Comparison of ENCODE assay signal across 25 cellular contexts in genomic region chr5:171712616-171713015, GRCh38.
DNase-seq lines count a peak whose midpoint lies in the region; ATAC-seq and TF ChIP-seq lines count a peak whose summit lies in the region.
"Had no signal": no experiment of that assay in that cellular context is flagged by ENCODE, and none has a peak within 500 bp of the region (broad histone marks: within the 10 kb centered on the region; RNA-seq: fewer than 3 reads in every experiment).

No MANE protein-coding gene starts in this region.

- H3K27ac ChIP-seq in esophagus muscularis mucosa (replicated peaks in 1 of 4) (no peak overlapping the region), lung (ENCODE audit: low read depth in 1 of 2, low read length in 1 of 2) (peak overlapping the region in 1 of 2 donors; percentile 26)
- no peak overlapping the region for H3K27ac ChIP-seq in CD8-positive, alpha-beta memory T cell (ENCODE audit: low read depth, low read length)
- H3K27ac ChIP-seq: GM23248, SJSA1 had no signal

- CTCF ChIA-PET in CD8-positive, alpha-beta memory T cell (lab: Charles Lee), result no interaction called here

- no peaks in the 10 kb centered on the region for H3K9me3 Mint-ChIP-seq in activated CD4-positive, alpha-beta T cell treated with anti-CD3 and anti-CD28 coated beads, Interleukin-2, amount 10 ng/mL, durations not matched to agents 24 days and 14 days
- no peaks in the 10 kb centered on the region for H3K9me3 Mint-ChIP-seq in type B pancreatic cell
- H3K9me3 Mint-ChIP-seq in CD8-positive, alpha-beta memory T cell, result peaks cover 0 to 2% (median 0%) of the 10 kb centered on the region in 5 donors

- H3K4me1 Mint-ChIP-seq in activated CD4-positive, alpha-beta T cell treated with anti-CD3 and anti-CD28 coated beads, Interleukin-2, amount 10 ng/mL, durations not matched to agents 24 days and 14 days, result no peaks in the 10 kb centered on the region
- H3K4me1 Mint-ChIP-seq in type B pancreatic cell (ENCODE audit: unreplicated experiment), result no peaks in the 10 kb centered on the region
- H3K4me1 Mint-ChIP-seq in CD8-positive, alpha-beta memory T cell, result no peaks in the 10 kb centered on the region

- H3K27ac Mint-ChIP-seq in activated CD4-positive, alpha-beta T cell treated with anti-CD3 and anti-CD28 coated beads, Interleukin-2, amount 10 ng/mL, durations not matched to agents 24 days and 14 days, result no peak overlapping the region
- no peak overlapping the region for H3K27ac Mint-ChIP-seq in type B pancreatic cell
- H3K27ac Mint-ChIP-seq in CD8-positive, alpha-beta memory T cell, result no peak overlapping the region
- H3K27ac Mint-ChIP-seq: CD14-positive monocyte had no signal

- no peak for ATAC-seq in lung (ENCODE audit: insufficient read depth, low FRiP score)
- no peak for ATAC-seq in stimulated activated naive CD8-positive, alpha-beta T cell treated with anti-CD3 and anti-CD28 coated beads, Interleukin-15, Interleukin-2, amounts not matched to agents 100 U/mL and 50 U/mL, for 24 hours
- ATAC-seq: HepG2 had no signal

- no peak for TF ChIP-seq POLR2A in esophagus muscularis mucosa (IDR thresholded peaks at IDR 0.05; ENCODE audit: low read depth)

- H3K9me3 ChIP-seq in esophagus muscularis mucosa (peaks cover 0 to 8% (median 0%) of the 10 kb centered on the region in 4 donors), lung (ENCODE audit: control insufficient read depth in 2 of 2, insufficient read depth in 1 of 2, low read length in 1 of 2) (peaks cover 0 to 3% of the 10 kb centered on the region in 2 donors)
- H3K9me3 ChIP-seq in CD8-positive, alpha-beta memory T cell (ENCODE audit: low read length), result no peaks in the 10 kb centered on the region
- H3K9me3 ChIP-seq: BE2C, SJSA1 had no signal

- H3K4me3 ChIP-seq in esophagus muscularis mucosa, result no peak overlapping the region
- H3K4me3 ChIP-seq in lung, result no peak overlapping the region
- no peak overlapping the region for H3K4me3 ChIP-seq in CD8-positive, alpha-beta memory T cell (ENCODE audit: low read length)
- H3K4me3 ChIP-seq: GM23248, SJSA1 had no signal

- TF ChIP-seq CTCF in esophagus muscularis mucosa (IDR thresholded peaks at IDR 0.05), result no peak
- TF ChIP-seq CTCF in lung (IDR thresholded peaks at IDR 0.05; ENCODE audit: control extremely low read depth, extremely low read depth), result no peak
- TF ChIP-seq CTCF in type B pancreatic cell (conservative IDR thresholded peaks at IDR 0.05), result no peak

- intact Hi-C loops in activated CD4-positive, alpha-beta T cell treated with anti-CD3 and anti-CD28 coated beads, Interleukin-2, amount 10 ng/mL, durations not matched to agents 24 days and 14 days (cut with micrococcal nuclease), result no loop called here
- intact Hi-C loops in esophagus muscularis mucosa (cut with DNase I), result no loop called here

- H3K27me3 ChIP-seq in esophagus muscularis mucosa, result no peaks in the 10 kb centered on the region
- no peaks in the 10 kb centered on the region for H3K27me3 ChIP-seq in lung (ENCODE audit: control insufficient read depth, insufficient read depth)
- no peaks in the 10 kb centered on the region for H3K27me3 ChIP-seq in CD8-positive, alpha-beta memory T cell (ENCODE audit: insufficient read depth, low read length, poor library complexity, severe bottlenecking)

- POLR2A ChIA-PET in CD8-positive, alpha-beta memory T cell (lab: Charles Lee), result no interaction called here

- 45% methylated on average over 4 of the region's 4 CpGs for WGBS in esophagus muscularis mucosa
- 32 to 36% methylated on average over 4 of the region's 4 CpGs for WGBS in lung, 2 donors

- peak; percentile 9 for DNase-seq in activated CD4-positive, alpha-beta T cell treated with anti-CD3 and anti-CD28 coated beads, Interleukin-2, amount 10 ng/mL, durations not matched to agents 24 days and 14 days
- DNase-seq in activated CD4-positive, alpha-beta T cell treated with anti-CD3 and anti-CD28 coated beads for 48 hours, result no peak
- DNase-seq in esophagus muscularis mucosa (ENCODE audit: extremely low spot score) (peak; percentile 68), lung (ENCODE audit: low spot score) (peak; percentile 28), type B pancreatic cell (ENCODE audit: extremely low spot score, unreplicated experiment) (peak; percentile 11), GM19240 (ENCODE audit: insufficient read length, low spot score) (no peak)
- no peak for DNase-seq in CD8-positive, alpha-beta memory T cell
- DNase-seq in stimulated activated naive CD8-positive, alpha-beta T cell treated with anti-CD3 and anti-CD28 coated beads, Interleukin-15, Interleukin-2, amounts not matched to agents 100 U/mL and 50 U/mL, for 24 hours, result no peak
- DNase-seq: 8988T, ACHN, BE2C, DMS153, DND-41, GM23248, H7, Karpas-422, NCI-H1092, NCI-H1417 treated with DMSO at 0.1 percent for 48 hours, NCI-H1694 treated with DMSO at 0.1 percent for 48 hours, NCI-H2081, NCI-H226, NCI-H510A treated with DMSO at 0.1 percent for 48 hours had no signal

- H3K36me3 ChIP-seq in esophagus muscularis mucosa (no peaks in the 10 kb centered on the region), lung (ENCODE audit: control insufficient read depth in 2 of 2, insufficient read depth in 2 of 2, low read length in 2 of 2) (no peaks in the 10 kb centered on the region)
- no peaks in the 10 kb centered on the region for H3K36me3 ChIP-seq in CD8-positive, alpha-beta memory T cell (ENCODE audit: insufficient read depth, low read length)
- H3K36me3 ChIP-seq: BE2C, SJSA1 had no signal

- no peak for TF ChIP-seq EP300 in esophagus muscularis mucosa (IDR thresholded peaks at IDR 0.05)

- peaks cover 0 to 6% (median 0%) of the 10 kb centered on the region in 4 donors for H3K4me1 ChIP-seq in esophagus muscularis mucosa
- peaks cover 0 to 3% of the 10 kb centered on the region in 2 donors for H3K4me1 ChIP-seq in lung (ENCODE audit: control insufficient read depth in 2 of 2, insufficient read depth in 2 of 2, low read length in 2 of 2)
- no peaks in the 10 kb centered on the region for H3K4me1 ChIP-seq in CD8-positive, alpha-beta memory T cell (ENCODE audit: insufficient read depth, low read length)
- H3K4me1 ChIP-seq: BE2C, SJSA1 had no signal

- H3K4me3 Mint-ChIP-seq in activated CD4-positive, alpha-beta T cell treated with anti-CD3 and anti-CD28 coated beads, Interleukin-2, amount 10 ng/mL, durations not matched to agents 24 days and 14 days, result no peak overlapping the region
- no peak overlapping the region for H3K4me3 Mint-ChIP-seq in type B pancreatic cell
- H3K4me3 Mint-ChIP-seq in CD8-positive, alpha-beta memory T cell, result no peak overlapping the region
- H3K4me3 Mint-ChIP-seq: CD14-positive monocyte had no signal

- H3K36me3 Mint-ChIP-seq in activated CD4-positive, alpha-beta T cell treated with anti-CD3 and anti-CD28 coated beads, Interleukin-2, amount 10 ng/mL, durations not matched to agents 24 days and 14 days (ENCODE audit: low read depth), result no peaks in the 10 kb centered on the region
- H3K36me3 Mint-ChIP-seq in type B pancreatic cell, result no peaks in the 10 kb centered on the region
- no peaks in the 10 kb centered on the region for H3K36me3 Mint-ChIP-seq in CD8-positive, alpha-beta memory T cell
- H3K36me3 Mint-ChIP-seq: CD14-positive monocyte had no signal

- H3K27me3 Mint-ChIP-seq in activated CD4-positive, alpha-beta T cell treated with anti-CD3 and anti-CD28 coated beads, Interleukin-2, amount 10 ng/mL, durations not matched to agents 24 days and 14 days, result no peaks in the 10 kb centered on the region
- H3K27me3 Mint-ChIP-seq in type B pancreatic cell, result peaks cover 7% of the 10 kb centered on the region
- peaks cover 3 to 16% of the 10 kb centered on the region in 2 donors for H3K27me3 Mint-ChIP-seq in CD8-positive, alpha-beta memory T cell

Comparison
In these comparisons a context has a peak if more than half of its experiments do, and no peak if none do; other contexts are left out.
1. DNase-seq: peak in activated CD4-positive, alpha-beta T cell treated with anti-CD3 and anti-CD28 coated beads, Interleukin-2, amount 10 ng/mL, durations not matched to agents 24 days and 14 days (single experiment), esophagus muscularis mucosa (single experiment), lung (single experiment) and type B pancreatic cell (single experiment); none in activated CD4-positive, alpha-beta T cell treated with anti-CD3 and anti-CD28 coated beads for 48 hours (single experiment), GM19240 (single experiment), CD8-positive, alpha-beta memory T cell (0 of 5) and stimulated activated naive CD8-positive, alpha-beta T cell treated with anti-CD3 and anti-CD28 coated beads, Interleukin-15, Interleukin-2, amounts not matched to agents 100 U/mL and 50 U/mL, for 24 hours (single experiment).